ENCODE assay signal across 1 cellular context in genomic region chr17:27443491-27443890, GRCh38.
TF ChIP-seq lines count a peak whose summit lies in the region.

No MANE protein-coding gene starts in this region.

TF ChIP-seq in K562, 482 proteins besides CTCF, POLR2A, EP300 and RAD21:
- TF ChIP-seq ZNF133 (CRISPR knock-in tag; IDR thresholded peaks at IDR 0.05) (no peak), ZNF589 (CRISPR knock-in tag; IDR thresholded peaks at IDR 0.05; ENCODE audit: low read depth) (no peak), ELF1 (tag; IDR thresholded peaks at IDR 0.05) (no peak), NBN (IDR thresholded peaks at IDR 0.05; ENCODE audit: low read depth) (no peak), HNRNPLL (IDR thresholded peaks at IDR 0.05; ENCODE audit: low read depth, low read length, poor library complexity, severe bottlenecking) (no peak), ZNF668 (CRISPR knock-in tag; IDR thresholded peaks at IDR 0.05) (no peak), TAF9B (IDR thresholded peaks at IDR 0.05; ENCODE audit: partially characterized antibody) (no peak), CSDE1 (IDR thresholded peaks at IDR 0.05) (no peak), ZBTB17 (CRISPR knock-in tag; IDR thresholded peaks at IDR 0.05) (no peak)
